Comparison of ENCODE assay signal across 17 cellular contexts in genomic region chr19:7982103-7982502, GRCh38. TPM values are rescaled to one million over a fixed set of nuclear protein-coding genes. Genes with fewer than 3 reads are reported as not detected.
DNase-seq lines count a peak whose midpoint lies in the region; ATAC-seq, FAIRE-seq and TF ChIP-seq lines count a peak whose summit lies in the region.
"Had no signal": no experiment of that assay in that cellular context is flagged by ENCODE, and none has a peak within 500 bp of the region (broad histone marks: within the 10 kb centered on the region; RNA-seq: fewer than 3 reads in every experiment).

No MANE protein-coding gene starts in this region.

- H3K9me3 ChIP-seq in HEK293 (ENCODE audit: control insufficient read depth, insufficient read depth, low read depth, low read length) = no peaks in the 10 kb centered on the region
- H3K9me3 ChIP-seq: BE2C, Peyer's patch had no signal

- H3K36me3 ChIP-seq in HEK293 (ENCODE audit: control insufficient read depth in 2 of 2, insufficient read depth in 1 of 2, low read length in 2 of 2) = peaks cover 10 to 97% of the 10 kb centered on the region in 2 experiments

- intact Hi-C loops in CD14-positive monocyte (cut with micrococcal nuclease) = no loop called here
- intact Hi-C loops in posterior vena cava (cut with DNase I) = no loop called here

- H3K27ac ChIP-seq in HEK293 (ENCODE audit: extremely low read depth, low read depth, low read length) = no peak overlapping the region

- H3K27ac Mint-ChIP-seq in CD14-positive monocyte (peak overlapping the region in 3 of 7 donors; percentile 36 to 49 (median 46)), glutamatergic neuron (ENCODE audit: unreplicated experiment) (peak overlapping the region; percentile 85)
- H3K27ac Mint-ChIP-seq in activated T-cell treated with anti-CD3 and anti-CD28 coated beads, Interleukin-2, amount 50 U/mL, for 72 hours = no peak overlapping the region
- no peak overlapping the region for H3K27ac Mint-ChIP-seq in activated CD4-positive, alpha-beta memory T cell treated with anti-CD3 and anti-CD28 coated beads, Interleukin-2, amount 10 ng/mL, durations not matched to agents 7 days and 5 days
- H3K27ac Mint-ChIP-seq: CD8-positive, alpha-beta T cell had no signal

- H3K4me1 Mint-ChIP-seq in CD14-positive monocyte (peaks cover 4% of the 10 kb centered on the region), glutamatergic neuron (ENCODE audit: low read depth, unreplicated experiment) (peaks cover 32% of the 10 kb centered on the region)
- H3K4me1 Mint-ChIP-seq in activated T-cell treated with anti-CD3 and anti-CD28 coated beads, Interleukin-2, amount 50 U/mL, for 72 hours (ENCODE audit: low read depth) = no peaks in the 10 kb centered on the region
- H3K4me1 Mint-ChIP-seq in activated CD4-positive, alpha-beta memory T cell treated with anti-CD3 and anti-CD28 coated beads, Interleukin-2, amount 10 ng/mL, durations not matched to agents 7 days and 5 days = no peaks in the 10 kb centered on the region

- POLR2A ChIA-PET in HEK293 (lab: Yijun Ruan, JAX) = no interaction called here
- POLR2A ChIA-PET in activated CD4-positive, alpha-beta memory T cell treated with anti-CD3 and anti-CD28 coated beads, Interleukin-2, amount 10 ng/mL, durations not matched to agents 7 days and 5 days (lab: Charles Lee) = no interaction called here

- no peak for FAIRE-seq in D721Med (lab: Jason Lieb, UNC)

- H3K9me3 Mint-ChIP-seq in CD14-positive monocyte (no peaks in the 10 kb centered on the region), glutamatergic neuron (ENCODE audit: unreplicated experiment) (peaks cover 6% of the 10 kb centered on the region)
- H3K9me3 Mint-ChIP-seq in activated T-cell treated with anti-CD3 and anti-CD28 coated beads, Interleukin-2, amount 50 U/mL, for 72 hours = no peaks in the 10 kb centered on the region
- H3K9me3 Mint-ChIP-seq in activated CD4-positive, alpha-beta memory T cell treated with anti-CD3 and anti-CD28 coated beads, Interleukin-2, amount 10 ng/mL, durations not matched to agents 7 days and 5 days = no peaks in the 10 kb centered on the region
- H3K9me3 Mint-ChIP-seq: CD8-positive, alpha-beta T cell had no signal

- H3K4me3 ChIP-seq in HEK293 (ENCODE audit: low read depth, low read length) = no peak overlapping the region
- H3K4me3 ChIP-seq: Peyer's patch had no signal

- DNase-seq in CD14-positive monocyte (ENCODE audit: low spot score) = peak; percentile 33
- DNase-seq in glutamatergic neuron = peak; percentile 16
- DNase-seq in posterior vena cava (ENCODE audit: low spot score) = peak; percentile 52
- no peak for DNase-seq in activated T-cell treated with anti-CD3 and anti-CD28 coated beads, Interleukin-2, amount 50 U/mL, for 72 hours
- no peak for DNase-seq in hepatic stellate cell (ENCODE audit: low spot score)
- DNase-seq in activated CD4-positive, alpha-beta memory T cell treated with anti-CD3 and anti-CD28 coated beads, Interleukin-2, amount 10 ng/mL, durations not matched to agents 7 days and 5 days = no peak
- no peak for DNase-seq in D721Med (ENCODE audit: insufficient read length, low spot score)
- DNase-seq: BE2C; CD8-positive, alpha-beta T cell; GF-D8; Kasumi-1; NCI-H1105 treated with DMSO at 0.1 percent for 48 hours; NCI-H187; NCI-H510A; Peyer's patch; SIG-M5 had no signal

- H3K27me3 Mint-ChIP-seq in CD14-positive monocyte (ENCODE audit: low read depth in 3 of 3) (peaks cover 0 to 1% (median 0%) of the 10 kb centered on the region in 3 donors), glutamatergic neuron (ENCODE audit: unreplicated experiment) (peaks cover 5% of the 10 kb centered on the region)
- no peaks in the 10 kb centered on the region for H3K27me3 Mint-ChIP-seq in activated T-cell treated with anti-CD3 and anti-CD28 coated beads, Interleukin-2, amount 50 U/mL, for 72 hours (ENCODE audit: low read depth)
- H3K27me3 Mint-ChIP-seq in activated CD4-positive, alpha-beta memory T cell treated with anti-CD3 and anti-CD28 coated beads, Interleukin-2, amount 10 ng/mL, durations not matched to agents 7 days and 5 days = no peaks in the 10 kb centered on the region

- H3K36me3 Mint-ChIP-seq in CD14-positive monocyte (peaks cover 69 to 90% of the 10 kb centered on the region in 2 donors), glutamatergic neuron (ENCODE audit: unreplicated experiment) (no peaks in the 10 kb centered on the region)
- peaks cover 0 to 2% of the 10 kb centered on the region in 2 donors for H3K36me3 Mint-ChIP-seq in activated T-cell treated with anti-CD3 and anti-CD28 coated beads, Interleukin-2, amount 50 U/mL, for 72 hours (ENCODE audit: insufficient read depth in 2 of 2)
- peaks cover 20% of the 10 kb centered on the region for H3K36me3 Mint-ChIP-seq in activated CD4-positive, alpha-beta memory T cell treated with anti-CD3 and anti-CD28 coated beads, Interleukin-2, amount 10 ng/mL, durations not matched to agents 7 days and 5 days (ENCODE audit: low read depth)

- no peak overlapping the region for H3K4me3 Mint-ChIP-seq in CD14-positive monocyte
- peak overlapping the region; percentile 13 for H3K4me3 Mint-ChIP-seq in glutamatergic neuron (ENCODE audit: unreplicated experiment)
- no peak overlapping the region for H3K4me3 Mint-ChIP-seq in activated T-cell treated with anti-CD3 and anti-CD28 coated beads, Interleukin-2, amount 50 U/mL, for 72 hours
- no peak overlapping the region for H3K4me3 Mint-ChIP-seq in activated CD4-positive, alpha-beta memory T cell treated with anti-CD3 and anti-CD28 coated beads, Interleukin-2, amount 10 ng/mL, durations not matched to agents 7 days and 5 days
- H3K4me3 Mint-ChIP-seq: CD8-positive, alpha-beta T cell had no signal

- no peaks in the 10 kb centered on the region for H3K4me1 ChIP-seq in HEK293 (ENCODE audit: control insufficient read depth, insufficient read depth, low read length)
- H3K4me1 ChIP-seq: BE2C had no signal

- no peak for TF ChIP-seq CTCF in CD14-positive monocyte (IDR thresholded peaks at IDR 0.05)
- TF ChIP-seq CTCF in HEK293 (tag by site-specific recombination; IDR thresholded peaks at IDR 0.05) = no peak
- no peak for TF ChIP-seq CTCF in glutamatergic neuron (IDR thresholded peaks at IDR 0.05; ENCODE audit: partially characterized antibody, unreplicated experiment)
- no peak for TF ChIP-seq CTCF in D721Med (IDR thresholded peaks at IDR 0.05; ENCODE audit: insufficient read depth, missing control alignments)

- CTCF ChIA-PET in HEK293 (lab: Yijun Ruan, JAX) = interaction anchor here (1.2 kb wide), 1 partner anchor 20 kb away, joined by 4 read pairs; no protein-coding TSS in a partner anchor
- CTCF ChIA-PET in activated CD4-positive, alpha-beta memory T cell treated with anti-CD3 and anti-CD28 coated beads, Interleukin-2, amount 10 ng/mL, durations not matched to agents 7 days and 5 days (lab: Charles Lee) = no interaction called here

- ATAC-seq in activated T-cell treated with anti-CD3 and anti-CD28 coated beads, Interleukin-2, amount 50 U/mL, for 72 hours (replicated peaks in 1 of 2) = no peak
- ATAC-seq: CD8-positive, alpha-beta T cell had no signal

TF ChIP-seq in HEK293, 187 proteins besides CTCF, POLR2A, EP300 and RAD21:
- TF ChIP-seq ZEB2 (tag by site-specific recombination; IDR thresholded peaks at IDR 0.05) (no peak), ZNF837 (tag by site-specific recombination; IDR thresholded peaks at IDR 0.05) (no peak), ZIC2 (tag by site-specific recombination; IDR thresholded peaks at IDR 0.05) (peak; percentile 44; the same call in 1 of the 2 replicates)

RNA-seq across cellular contexts. Expression of gene ELAVL1, which starts 23.3 kb away (rescaled TPM):
- 10 to 100 TPM; 30.7 to 31.1 TPM for polyA plus RNA-seq in CD14-positive monocyte
- 122 TPM for total RNA-seq in glutamatergic neuron (ENCODE audit: unreplicated experiment)
- total RNA-seq in posterior vena cava = 10 to 100 TPM; 49.9 to 50.7 TPM
- total RNA-seq in activated T-cell treated with anti-CD3 and anti-CD28 coated beads, Interleukin-2, amount 50 U/mL, for 72 hours = 100 to 1,000 TPM in 1 of 2 donors, 10 to 100 TPM in 1; 90.5 to 115 TPM
- total RNA-seq in activated CD4-positive, alpha-beta memory T cell treated with anti-CD3 and anti-CD28 coated beads, Interleukin-2, amount 10 ng/mL, durations not matched to agents 7 days and 5 days = 100 to 1,000 TPM in 1 of 2 experiments, 10 to 100 TPM in 1; 93.6 to 102 TPM

RNA-seq across cellular contexts. Expression of gene TIMM44, which starts 38.6 kb away (rescaled TPM):
- polyA plus RNA-seq in CD14-positive monocyte = 10 to 100 TPM in 1 of 2 donors, 1 to 10 TPM in 1; 9.5 to 10.4 TPM
- total RNA-seq in glutamatergic neuron (ENCODE audit: unreplicated experiment) (109 TPM), posterior vena cava (10 to 100 TPM; 37.2 to 47.8 TPM)
- total RNA-seq in activated T-cell treated with anti-CD3 and anti-CD28 coated beads, Interleukin-2, amount 50 U/mL, for 72 hours = 100 to 1,000 TPM in 1 of 2 donors, 10 to 100 TPM in 1; 91.2 to 112 TPM
- 10 to 100 TPM; 48.4 to 50.9 TPM for total RNA-seq in activated CD4-positive, alpha-beta memory T cell treated with anti-CD3 and anti-CD28 coated beads, Interleukin-2, amount 10 ng/mL, durations not matched to agents 7 days and 5 days

RNA-seq across cellular contexts. Expression of gene CTXN1, which starts 56.2 kb away (rescaled TPM):
- polyA plus RNA-seq in CD14-positive monocyte = not detected
- total RNA-seq in glutamatergic neuron (ENCODE audit: unreplicated experiment) (90.6 TPM), posterior vena cava (10 to 100 TPM in 1 of 2 donors, 1 to 10 TPM in 1; 5.9 to 11.7 TPM)
- total RNA-seq in activated T-cell treated with anti-CD3 and anti-CD28 coated beads, Interleukin-2, amount 50 U/mL, for 72 hours = under 1 TPM; 0.50 to 0.63 TPM
- not detected for total RNA-seq in activated CD4-positive, alpha-beta memory T cell treated with anti-CD3 and anti-CD28 coated beads, Interleukin-2, amount 10 ng/mL, durations not matched to agents 7 days and 5 days
- total RNA-seq: CD8-positive, alpha-beta T cell had no signal

Comparison
In these comparisons a context has a peak if more than half of its experiments do, and no peak if none do; other contexts are left out.
1. DNase-seq: peak in CD14-positive monocyte (single experiment), glutamatergic neuron (single experiment) and posterior vena cava (single experiment); none in activated T-cell treated with anti-CD3 and anti-CD28 coated beads, Interleukin-2, amount 50 U/mL, for 72 hours (0 of 2), hepatic stellate cell (single experiment), activated CD4-positive, alpha-beta memory T cell treated with anti-CD3 and anti-CD28 coated beads, Interleukin-2, amount 10 ng/mL, durations not matched to agents 7 days and 5 days (single experiment) and D721Med (single experiment).
2. RNA of gene CTXN1, which starts 56.2 kb away (total RNA-seq): 90.6 TPM in glutamatergic neuron (single experiment) and 5.9 to 11.7 TPM in posterior vena cava; 0.50 to 0.63 TPM in activated T-cell treated with anti-CD3 and anti-CD28 coated beads, Interleukin-2, amount 50 U/mL, for 72 hours and not detected in activated CD4-positive, alpha-beta memory T cell treated with anti-CD3 and anti-CD28 coated beads, Interleukin-2, amount 10 ng/mL, durations not matched to agents 7 days and 5 days; every median in the first group is over 4 times any median in the second.